Comparison of ENCODE assay signal across 19 cellular contexts in genomic region chr3:127105587-127105986, GRCh38.
DNase-seq lines count a peak whose midpoint lies in the region; ATAC-seq, FAIRE-seq and TF ChIP-seq lines count a peak whose summit lies in the region.
"Had no signal": no experiment of that assay in that cellular context is flagged by ENCODE, and none has a peak within 500 bp of the region (broad histone marks: within the 10 kb centered on the region; RNA-seq: fewer than 3 reads in every experiment).

No MANE protein-coding gene starts in this region.

- TF ChIP-seq CTCF in endodermal cell (conservative IDR thresholded peaks at IDR 0.05), result peak; percentile 61
- TF ChIP-seq CTCF in progenitor cell of endocrine pancreas (IDR thresholded peaks at IDR 0.05; ENCODE audit: unreplicated experiment), result peak; percentile 8

- no peaks in the 10 kb centered on the region for H4K20me1 ChIP-seq in Karpas-422 (ENCODE audit: insufficient read depth, low read depth, low read length)
- H4K20me1 ChIP-seq: BLaER1 had no signal

- ATAC-seq in GM21723 (IDR thresholded peaks at IDR 0.05; ENCODE audit: unreplicated experiment), result no peak

- no peak for FAIRE-seq in small intestine (lab: Jason Lieb, UNC)
- FAIRE-seq: GM12892 had no signal

- H3K4me3 Mint-ChIP-seq in endodermal cell (no peak overlapping the region), progenitor cell of endocrine pancreas (ENCODE audit: low read depth) (no peak overlapping the region)
- H3K4me3 Mint-ChIP-seq: CD8-positive, alpha-beta memory T cell had no signal

- no peaks in the 10 kb centered on the region for H3K9me2 ChIP-seq in Karpas-422 (replicated peaks; ENCODE audit: insufficient read depth, low read length)

- no peaks in the 10 kb centered on the region for H3K79me2 ChIP-seq in Karpas-422 (ENCODE audit: low read length)

- H3K36me3 Mint-ChIP-seq in endodermal cell (ENCODE audit: low read depth) (no peaks in the 10 kb centered on the region), progenitor cell of endocrine pancreas (ENCODE audit: insufficient read depth) (no peaks in the 10 kb centered on the region)
- H3K36me3 Mint-ChIP-seq: CD8-positive, alpha-beta memory T cell had no signal

- no peak overlapping the region for H3K4me2 ChIP-seq in Karpas-422 (ENCODE audit: low read depth, low read length, poor library complexity, severe bottlenecking)
- H3K4me2 ChIP-seq: BLaER1 had no signal

- H3K9me3 ChIP-seq in Karpas-422 (ENCODE audit: low read length) (no peaks in the 10 kb centered on the region), endodermal cell (ENCODE audit: control insufficient read depth, low read length) (no peaks in the 10 kb centered on the region), small intestine (ENCODE audit: control insufficient read depth, low read depth) (no peaks in the 10 kb centered on the region)
- H3K9me3 ChIP-seq: BLaER1 had no signal

- no peak overlapping the region for H2AFZ ChIP-seq in Karpas-422 (ENCODE audit: low read length)

- no peaks in the 10 kb centered on the region for H3K4me1 ChIP-seq in Karpas-422 (ENCODE audit: low read length)
- H3K4me1 ChIP-seq in endodermal cell (ENCODE audit: control insufficient read depth, insufficient read depth, low read length), result no peaks in the 10 kb centered on the region
- no peaks in the 10 kb centered on the region for H3K4me1 ChIP-seq in small intestine (ENCODE audit: control insufficient read depth in 2 of 2, insufficient read depth in 1 of 2, low read depth in 1 of 2, low read length in 1 of 2)
- H3K4me1 ChIP-seq: BLaER1 had no signal

- H3K27ac ChIP-seq in Karpas-422 (ENCODE audit: low read length) (no peak overlapping the region), endodermal cell (ENCODE audit: low read depth, low read length) (no peak overlapping the region), small intestine (ENCODE audit: low read depth in 1 of 2, low read length in 1 of 2) (no peak overlapping the region)
- H3K27ac ChIP-seq: BLaER1 had no signal

- WGBS in endodermal cell (ENCODE audit: insufficient coverage in 1 of 2, insufficient read length in 1 of 2), 2 experiments, result 93 to 100% methylated on average over 4 of the region's 4 CpGs
- 65 to 85% (median 74%) methylated on average over 4 of the region's 4 CpGs for WGBS in small intestine, 3 donors

- DNase-seq in ELR (ENCODE audit: low read depth) (peak; percentile 11), Karpas-422 (peak; percentile 51), endodermal cell (peak; percentile 52), progenitor cell of endocrine pancreas (ENCODE audit: low spot score, unreplicated experiment) (no peak), small intestine (no peak), NCI-H1092 (lab: John Stamatoyannopoulos, UW) (no peak)
- no peak for DNase-seq in stimulated activated CD4-positive, alpha-beta T cell treated with anti-CD3 and anti-CD28 coated beads, Interleukin-4, amount 100 ng/mL, for 24 hours
- DNase-seq: CD8-positive, alpha-beta memory T cell; DMS79 treated with DMSO at 0.1 percent for 48 hours; GDM1; HCEC 1CT; KBM-7; NCI-H1048; NCI-H2081 treated with DMSO at 0.1 percent for 48 hours; NCI-H510A treated with DMSO at 0.1 percent for 48 hours; NCI-H82 had no signal

- H3K4me1 Mint-ChIP-seq in endodermal cell, result peaks cover 8% of the 10 kb centered on the region
- no peaks in the 10 kb centered on the region for H3K4me1 Mint-ChIP-seq in progenitor cell of endocrine pancreas (ENCODE audit: low read depth)
- H3K4me1 Mint-ChIP-seq: CD8-positive, alpha-beta memory T cell had no signal

- H3K27me3 Mint-ChIP-seq in endodermal cell (ENCODE audit: insufficient read depth) (no peaks in the 10 kb centered on the region), progenitor cell of endocrine pancreas (peaks cover 17% of the 10 kb centered on the region)

- H3K4me3 ChIP-seq in Karpas-422 (ENCODE audit: low read length) (no peak overlapping the region), endodermal cell (ENCODE audit: low read length) (no peak overlapping the region), small intestine (ENCODE audit: low read depth in 1 of 2, low read length in 2 of 2) (no peak overlapping the region)
- H3K4me3 ChIP-seq: BLaER1 had no signal

- peak overlapping the region; percentile 53 for H3K27ac Mint-ChIP-seq in endodermal cell
- no peak overlapping the region for H3K27ac Mint-ChIP-seq in progenitor cell of endocrine pancreas

- no peak overlapping the region for H3K9ac ChIP-seq in Karpas-422 (ENCODE audit: low read length)
- no peak overlapping the region for H3K9ac ChIP-seq in endodermal cell (ENCODE audit: extremely low read depth, low read length, poor library complexity, severe bottlenecking)
- H3K9ac ChIP-seq: BLaER1 had no signal

- H3K9me3 Mint-ChIP-seq in endodermal cell (peaks cover 4% of the 10 kb centered on the region), progenitor cell of endocrine pancreas (ENCODE audit: low read depth) (no peaks in the 10 kb centered on the region)

- H3K27me3 ChIP-seq in Karpas-422 (ENCODE audit: low read length) (no peaks in the 10 kb centered on the region), endodermal cell (ENCODE audit: control insufficient read depth, insufficient read depth, low read length, poor library complexity, severe bottlenecking) (no peaks in the 10 kb centered on the region), small intestine (ENCODE audit: control insufficient read depth in 2 of 2, insufficient read depth in 2 of 2, low read length in 2 of 2) (peaks cover 0 to 3% of the 10 kb centered on the region in 2 donors)
- H3K27me3 ChIP-seq: BLaER1 had no signal

- H3K36me3 ChIP-seq in Karpas-422 (ENCODE audit: insufficient read depth, low read length), result no peaks in the 10 kb centered on the region
- no peaks in the 10 kb centered on the region for H3K36me3 ChIP-seq in endodermal cell (ENCODE audit: control insufficient read depth, insufficient read depth, low read length)
- no peaks in the 10 kb centered on the region for H3K36me3 ChIP-seq in small intestine (ENCODE audit: control insufficient read depth in 2 of 2, insufficient read depth in 2 of 2, low read length in 2 of 2)
- H3K36me3 ChIP-seq: BLaER1 had no signal

Comparison
In these comparisons a context has a peak if more than half of its experiments do, and no peak if none do; other contexts are left out.
1. DNase-seq: peak in ELR (single experiment), Karpas-422 (single experiment) and endodermal cell (single experiment); none in progenitor cell of endocrine pancreas (single experiment), small intestine (single experiment), NCI-H1092 (single experiment) and stimulated activated CD4-positive, alpha-beta T cell treated with anti-CD3 and anti-CD28 coated beads, Interleukin-4, amount 100 ng/mL, for 24 hours (single experiment).